ENCODE assay signal across 1 cellular context in genomic region chr7:75690121-75690523, GRCh38.
TF ChIP-seq lines count a peak whose summit lies in the region.

No MANE protein-coding gene starts in this region.

TF ChIP-seq in GM12878, 131 proteins besides CTCF, POLR2A, EP300 and RAD21:
- no peak for TF ChIP-seq NRF1 (conservative IDR thresholded peaks at IDR 0.05; ENCODE audit: low read depth, low read length)
- TF ChIP-seq EGR1 (IDR thresholded peaks at IDR 0.05; ENCODE audit: borderline replicate concordance in 1 of 2, low read depth in 2 of 2, low read length in 2 of 2), result no peak
- TF ChIP-seq RUNX3 (IDR thresholded peaks at IDR 0.05; ENCODE audit: low read length), result 0 out of 2 replicates have a peak, but pooled peaks have one; percentile 20
- TF ChIP-seq SIN3A (IDR thresholded peaks at IDR 0.05; ENCODE audit: low read depth, low read length), result no peak
- no peak for TF ChIP-seq ZNF207 (IDR thresholded peaks at IDR 0.05; ENCODE audit: borderline replicate concordance)
- TF ChIP-seq RAD51 (IDR thresholded peaks at IDR 0.05), result no peak
- TF ChIP-seq SMAD1 (IDR thresholded peaks at IDR 0.05; ENCODE audit: low read depth, partially characterized antibody), result no peak
- TF ChIP-seq STAT3 (IDR thresholded peaks at IDR 0.05; ENCODE audit: low read depth, low read length), result no peak
- no peak for TF ChIP-seq ESRRA (IDR thresholded peaks at IDR 0.05; ENCODE audit: low read length)
